2 cellular contexts compared by ENCODE assay signal in genomic region chr3:143255725-143256124, GRCh38.
TF ChIP-seq lines count a peak whose summit lies in the region.

No MANE protein-coding gene starts in this region.

TF ChIP-seq in HepG2, 621 proteins besides CTCF, POLR2A, EP300 and RAD21:
- TF ChIP-seq SRSF4 (IDR thresholded peaks at IDR 0.05; ENCODE audit: low read depth, low read length, poor library complexity, severe bottlenecking), result no peak
- TF ChIP-seq MAFF (IDR thresholded peaks at IDR 0.05; ENCODE audit: low read depth, low read length), result peak; percentile 99
- no peak for TF ChIP-seq CREM (IDR thresholded peaks at IDR 0.05)
- TF ChIP-seq CREM (CRISPR knock-in tag; IDR thresholded peaks at IDR 0.05), result no peak
- TF ChIP-seq ZNF746 (CRISPR knock-in tag; IDR thresholded peaks at IDR 0.05), result no peak
- no peak for TF ChIP-seq ZNF496 (CRISPR knock-in tag; IDR thresholded peaks at IDR 0.05; ENCODE audit: insufficient replicate concordance)
- TF ChIP-seq NR1H2 (CRISPR knock-in tag; IDR thresholded peaks at IDR 0.05; ENCODE audit: borderline replicate concordance, low read depth), result no peak
- peak; percentile 98 to 99 for TF ChIP-seq MAFK (conservative IDR thresholded peaks at IDR 0.05 in 1 of 2, IDR thresholded peaks at IDR 0.05 in 1 of 2; ENCODE audit: low read length in 2 of 2)
- TF ChIP-seq CREB1 (IDR thresholded peaks at IDR 0.05), result no peak
- no peak for TF ChIP-seq CREB1 (CRISPR knock-in tag; IDR thresholded peaks at IDR 0.05)
- no peak for TF ChIP-seq ZSCAN12 (CRISPR knock-in tag; IDR thresholded peaks at IDR 0.05)
- TF ChIP-seq GABPA (IDR thresholded peaks at IDR 0.05; ENCODE audit: low read depth, low read length), result no peak
- TF ChIP-seq GABPA (CRISPR knock-in tag; IDR thresholded peaks at IDR 0.05; ENCODE audit: low read depth), result no peak
- TF ChIP-seq ZNF329 (CRISPR knock-in tag; IDR thresholded peaks at IDR 0.05; ENCODE audit: low read depth), result no peak
- TF ChIP-seq ZBTB37 (CRISPR knock-in tag; IDR thresholded peaks at IDR 0.05), result no peak
- TF ChIP-seq RCOR2 (CRISPR knock-in tag; IDR thresholded peaks at IDR 0.05), result no peak
TF ChIP-seq in HepG2: peak in this region for 2.

TF ChIP-seq in H1, 55 proteins besides CTCF, POLR2A, EP300 and RAD21:
- TF ChIP-seq ASH2L (IDR thresholded peaks at IDR 0.05; ENCODE audit: low read length) (no peak), MAFK (IDR thresholded peaks at IDR 0.05; ENCODE audit: low read depth, low read length) (peak; percentile 92)
